18 cellular contexts compared by ENCODE assay signal in genomic region chrX:119828446-119828845, GRCh38. TPM values are rescaled to one million over a fixed set of nuclear protein-coding genes. Genes with fewer than 3 reads are reported as not detected.
DNase-seq lines count a peak whose midpoint lies in the region; ATAC-seq and TF ChIP-seq lines count a peak whose summit lies in the region.
"Had no signal": no experiment of that assay in that cellular context is flagged by ENCODE, and none has a peak within 500 bp of the region (broad histone marks: within the 10 kb centered on the region; RNA-seq: fewer than 3 reads in every experiment).

No MANE protein-coding gene starts in this region.

- no peaks in the 10 kb centered on the region for H4K20me1 ChIP-seq in BLaER1

- no peak overlapping the region for H3K9ac ChIP-seq in BLaER1
- H3K9ac ChIP-seq: GM23248 had no signal

- in situ Hi-C loops in Caki2 (cut with HindIII; ENCODE audit: low pct_unique_long_range_greater_than_20kb, low sequenced_read_pairs) = no loop called here

- WGBS in thyroid gland, 2 donors = 84 to 85% methylated on average over 5 of the region's 5 CpGs

- peaks cover 16% of the 10 kb centered on the region for H3K36me3 Mint-ChIP-seq in activated CD8-positive, alpha-beta T cell treated with anti-CD3 and anti-CD28 coated beads for 36 hours (ENCODE audit: low read depth)
- H3K36me3 Mint-ChIP-seq in T-helper 17 cell (ENCODE audit: low read depth) = peaks cover 3% of the 10 kb centered on the region
- H3K36me3 Mint-ChIP-seq: IgD-negative memory B cell had no signal

- DNase-seq in Caki2 (ENCODE audit: low read depth) (peak; percentile 59), glomerular visceral epithelial cell (ENCODE audit: extremely low spot score) (peak; percentile 13), thyroid gland (peak; percentile 35 to 40), T-helper 17 cell (no peak)
- no peak for DNase-seq in activated CD8-positive, alpha-beta T cell treated with anti-CD3 and anti-CD28 coated beads for 36 hours
- DNase-seq: ACHN; BE2C; Caco-2; CD4-positive, alpha-beta T cell; DMS153; DMS79; GDM1; GM23248 had no signal

- no peaks in the 10 kb centered on the region for H3K9me3 Mint-ChIP-seq in activated CD8-positive, alpha-beta T cell treated with anti-CD3 and anti-CD28 coated beads for 36 hours
- H3K9me3 Mint-ChIP-seq: CD4-positive, alpha-beta T cell; IgD-negative memory B cell had no signal

- no peaks in the 10 kb centered on the region for H3K27me3 Mint-ChIP-seq in activated CD8-positive, alpha-beta T cell treated with anti-CD3 and anti-CD28 coated beads for 36 hours
- H3K27me3 Mint-ChIP-seq in T-helper 17 cell = no peaks in the 10 kb centered on the region
- H3K27me3 Mint-ChIP-seq: CD4-positive, alpha-beta T cell; IgD-negative memory B cell had no signal

- H3K27ac Mint-ChIP-seq in activated CD8-positive, alpha-beta T cell treated with anti-CD3 and anti-CD28 coated beads for 36 hours = no peak overlapping the region
- no peak overlapping the region for H3K27ac Mint-ChIP-seq in T-helper 17 cell
- H3K27ac Mint-ChIP-seq: CD4-positive, alpha-beta T cell had no signal

- H3K27ac ChIP-seq in BLaER1 (no peak overlapping the region), thyroid gland (no peak overlapping the region)
- H3K27ac ChIP-seq: C4-2B, GM23248 had no signal

- CTCF ChIA-PET in activated CD8-positive, alpha-beta T cell treated with anti-CD3 and anti-CD28 coated beads for 36 hours (lab: Charles Lee) = no interaction called here

- POLR2A ChIA-PET in activated CD8-positive, alpha-beta T cell treated with anti-CD3 and anti-CD28 coated beads for 36 hours (lab: Charles Lee) = no interaction called here

- peak overlapping the region; percentile 43 for H3K4me2 ChIP-seq in BLaER1

- H3K36me3 ChIP-seq in BLaER1 = peaks cover 45% of the 10 kb centered on the region
- no peaks in the 10 kb centered on the region for H3K36me3 ChIP-seq in thyroid gland
- H3K36me3 ChIP-seq: BE2C had no signal

- H3K4me3 ChIP-seq in BLaER1 (no peak overlapping the region), thyroid gland (replicated peaks in 1 of 3) (no peak overlapping the region)
- H3K4me3 ChIP-seq: GM23248, HAP-1 had no signal

- no peak for TF ChIP-seq POLR2A in thyroid gland (IDR thresholded peaks at IDR 0.05)

- H3K27me3 ChIP-seq in BLaER1 = no peaks in the 10 kb centered on the region
- H3K27me3 ChIP-seq in thyroid gland = no peaks in the 10 kb centered on the region
- H3K27me3 ChIP-seq: BE2C had no signal

- peaks cover 9% of the 10 kb centered on the region for H3K4me1 Mint-ChIP-seq in activated CD8-positive, alpha-beta T cell treated with anti-CD3 and anti-CD28 coated beads for 36 hours (ENCODE audit: low read depth)
- H3K4me1 Mint-ChIP-seq in T-helper 17 cell = no peaks in the 10 kb centered on the region

- TF ChIP-seq CTCF in thyroid gland (IDR thresholded peaks at IDR 0.05) = no peak
- TF ChIP-seq CTCF in activated CD8-positive, alpha-beta T cell treated with anti-CD3 and anti-CD28 coated beads for 36 hours (IDR thresholded peaks at IDR 0.05) = no peak

- H3K9me3 ChIP-seq in BLaER1 (no peaks in the 10 kb centered on the region), thyroid gland (no peaks in the 10 kb centered on the region), T-helper 17 cell (ENCODE audit: control insufficient read depth, low read length, poor library complexity, severe bottlenecking) (no peaks in the 10 kb centered on the region)
- H3K9me3 ChIP-seq: BE2C, Caco-2, HAP-1 had no signal

- no peak for ATAC-seq in activated CD8-positive, alpha-beta T cell treated with anti-CD3 and anti-CD28 coated beads for 36 hours
- no peak for ATAC-seq in T-helper 17 cell
- ATAC-seq: HepG2 had no signal

- H3K4me1 ChIP-seq in BLaER1 (peaks cover 52% of the 10 kb centered on the region), thyroid gland (no peaks in the 10 kb centered on the region)
- H3K4me1 ChIP-seq: BE2C, Caco-2, HAP-1 had no signal

- intact Hi-C loops in thyroid gland (cut with DNase I) = no loop called here
- intact Hi-C loops in activated CD8-positive, alpha-beta T cell treated with anti-CD3 and anti-CD28 coated beads for 36 hours (cut with micrococcal nuclease) = no loop called here

- no peak overlapping the region for H3K4me3 Mint-ChIP-seq in activated CD8-positive, alpha-beta T cell treated with anti-CD3 and anti-CD28 coated beads for 36 hours
- H3K4me3 Mint-ChIP-seq in T-helper 17 cell = no peak overlapping the region
- H3K4me3 Mint-ChIP-seq: CD4-positive, alpha-beta T cell; IgD-negative memory B cell had no signal

RNA-seq across cellular contexts. Expression of gene UPF3B, which starts 24.3 kb away (rescaled TPM):
- 0.75 and 1.2 TPM in 2 replicates for total RNA-seq in Caki2 (2014; rRNA removed; shearing (Covaris generic); ENCODE audit: low replicate concordance)
- total RNA-seq in thyroid gland (1 to 10 TPM; 3.2 to 4.4 (median 3.9) TPM), T-helper 17 cell (1 to 10 TPM; 6.9 to 7.7 TPM)
- total RNA-seq in activated CD8-positive, alpha-beta T cell treated with anti-CD3 and anti-CD28 coated beads for 36 hours = 10 to 100 TPM; 16.0 to 16.6 TPM

RNA-seq across cellular contexts. Expression of gene RPL39, which starts 37.0 kb away (rescaled TPM):
- 2,019 and 2,237 TPM in 2 replicates for total RNA-seq in Caki2 (2014; rRNA removed; shearing (Covaris generic); ENCODE audit: low replicate concordance)
- total RNA-seq in thyroid gland = 1,000 to 10,000 TPM in 3 of 4 donors, 100 to 1,000 TPM in 1; 609 to 3,222 (median 2,121) TPM
- total RNA-seq in activated CD8-positive, alpha-beta T cell treated with anti-CD3 and anti-CD28 coated beads for 36 hours = 1,000 to 10,000 TPM; 2,778 to 2,808 TPM
- 1,000 to 10,000 TPM; 3,854 to 3,913 TPM for total RNA-seq in T-helper 17 cell

RNA-seq across cellular contexts. Expression of gene RNF113A, which starts 43.1 kb away (rescaled TPM):
- 12.7 and 15.8 TPM in 2 replicates for total RNA-seq in Caki2 (2014; rRNA removed; shearing (Covaris generic); ENCODE audit: low replicate concordance)
- total RNA-seq in thyroid gland (10 to 100 TPM; 10.1 to 18.0 (median 14.9) TPM), T-helper 17 cell (10 to 100 TPM; 27.7 to 31.1 TPM)
- total RNA-seq in activated CD8-positive, alpha-beta T cell treated with anti-CD3 and anti-CD28 coated beads for 36 hours = 10 to 100 TPM; 32.3 to 33.2 TPM

RNA-seq across cellular contexts. Expression of gene NDUFA1, which starts 43.2 kb away (rescaled TPM):
- 81.0 and 133 TPM in 2 replicates for total RNA-seq in Caki2 (2014; rRNA removed; shearing (Covaris generic); ENCODE audit: low replicate concordance)
- total RNA-seq in thyroid gland (10 to 100 TPM; 36.2 to 80.0 (median 66.6) TPM), T-helper 17 cell (10 to 100 TPM; 51.3 to 61.0 TPM)
- 10 to 100 TPM; 85.5 to 90.6 TPM for total RNA-seq in activated CD8-positive, alpha-beta T cell treated with anti-CD3 and anti-CD28 coated beads for 36 hours

Comparison
In these comparisons a context has a peak if more than half of its experiments do, and no peak if none do; other contexts are left out.
1. DNase-seq: peak in Caki2 (single experiment), glomerular visceral epithelial cell (single experiment) and thyroid gland (2 of 2); none in activated CD8-positive, alpha-beta T cell treated with anti-CD3 and anti-CD28 coated beads for 36 hours (single experiment) and T-helper 17 cell (0 of 3).